Comparison of ENCODE assay signal across 31 cellular contexts in genomic region chr6:44762496-44762895, GRCh38.
"Had no signal": no experiment of that assay in that cellular context is flagged by ENCODE, and none has a peak within 500 bp of the region (broad histone marks: within the 10 kb centered on the region; RNA-seq: fewer than 3 reads in every experiment).

No MANE protein-coding gene starts in this region.

- ATAC-seq: activated naive CD8-positive, alpha-beta T cell treated with anti-CD3 and anti-CD28 coated beads, Interleukin-2, amount 50 U/mL, for 24 hours; activated T-cell treated with anti-CD3 and anti-CD28 coated beads, Interleukin-2, amount 50 U/mL, for 4 hours; body of pancreas had no signal

- H3K36me3 ChIP-seq: breast epithelium had no signal

- H3K9me3 ChIP-seq: body of pancreas had no signal

- H3K27me3 ChIP-seq: body of pancreas, breast epithelium had no signal

- H3K4me1 ChIP-seq: body of pancreas, breast epithelium had no signal

- DNase-seq: activated B cell treated with CpG ODN at 0.5 μM for 24 hours; activated CD4-positive, alpha-beta memory T cell treated with anti-CD3 and anti-CD28 coated beads for 36 hours; activated CD4-positive, alpha-beta T cell treated with anti-CD3 and anti-CD28 coated beads for 4 hours; activated CD4-positive, alpha-beta T cell treated with anti-CD3 and anti-CD28 coated beads, Interleukin-2, amount 50 U/mL, for 1 hour; activated CD4-positive, CD25-positive, alpha-beta regulatory T cell treated with anti-CD3 and anti-CD28 coated beads, Interleukin-2, amount 50 U/mL, for 72 hours; activated CD8-positive, alpha-beta memory T cell treated with anti-CD3 and anti-CD28 coated beads, Interleukin-2, amount 50 U/mL, for 4 hours; activated gamma-delta T cell treated with Interleukin-2 at 50 U/mL for 16 hours; activated naive CD4-positive, alpha-beta T cell treated with anti-CD3 and anti-CD28 coated beads, Interleukin-2, amount 10 ng/mL, durations not matched to agents 7 days and 5 days; activated naive CD8-positive, alpha-beta T cell treated with anti-CD3 and anti-CD28 coated beads, Interleukin-2, amount 50 U/mL, for 24 hours; activated T-cell treated with anti-CD3 and anti-CD28 coated beads for 4 hours; activated T-cell treated with anti-CD3 and anti-CD28 coated beads, Interleukin-2, amount 50 U/mL, for 4 hours; anterior cingulate cortex; body of pancreas; caudate nucleus; Karpas-422; KBM-7; MM.1S; MV-4-11; NCI-H1092; NCI-H1436 treated with DMSO at 0.1 percent for 48 hours; NCI-H1694 treated with DMSO at 0.1 percent for 48 hours; NCI-H2029; NCI-H345; NCI-H524 treated with DMSO at 0.1 percent for 48 hours; Right ventricle myocardium superior; SW 1271; T-helper 1 cell; T-helper 2 cell; T-helper 9 cell had no signal

- H3K4me3 ChIP-seq: body of pancreas, breast epithelium had no signal

- H3K27ac ChIP-seq: body of pancreas, breast epithelium, VCaP had no signal
